Comparison of ENCODE assay signal across 10 cellular contexts in the genomic region with DNA sequence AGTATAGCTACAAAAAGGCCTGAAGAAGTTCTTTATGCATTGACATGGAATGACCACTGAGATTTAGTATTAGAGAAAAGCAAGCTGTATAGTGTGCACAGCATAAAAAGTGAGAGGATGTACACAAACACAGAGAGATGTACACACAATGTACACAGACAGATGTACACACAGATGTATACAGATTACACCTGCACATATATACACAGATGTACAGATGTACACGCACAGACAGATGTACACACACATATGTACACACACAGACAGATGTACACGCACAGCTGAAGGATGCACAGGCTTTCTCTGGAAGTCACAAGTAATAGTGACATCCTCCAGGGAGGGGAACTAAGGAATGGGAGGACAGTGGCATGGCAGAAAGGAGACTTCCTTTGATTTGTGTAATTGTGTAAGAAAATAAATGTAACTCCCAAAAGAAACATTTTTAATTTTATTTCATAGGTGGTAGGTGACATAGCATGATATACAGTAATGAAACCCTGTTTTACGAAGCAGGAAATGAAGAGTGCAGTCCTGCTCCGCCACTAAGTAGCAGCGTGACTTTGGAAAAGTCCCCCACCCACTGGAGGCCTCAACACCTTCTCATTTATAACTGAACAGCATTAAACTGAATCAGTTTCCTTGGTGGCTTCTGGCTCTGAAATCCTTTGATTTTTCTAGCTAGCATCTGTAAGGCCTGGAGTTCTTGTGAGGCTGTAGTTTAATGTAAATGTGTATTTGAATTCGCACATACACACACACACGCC. TPM values are rescaled to one million over a fixed set of nuclear protein-coding genes. Genes with fewer than 3 reads are reported as not detected.
A peak's percentile ranks its signal among the peaks of the same experiment; 100 is the strongest.
DNase-seq lines count a peak whose midpoint lies in the region; ATAC-seq and TF ChIP-seq lines count a peak whose summit lies in the region.
"Had no signal": no experiment of that assay in that cellular context is flagged by ENCODE, and none has a peak within 500 bp of the region (broad histone marks: within the 10 kb centered on the region; RNA-seq: fewer than 3 reads in every experiment).

No MANE protein-coding gene starts in this region.

- ATAC-seq in mucosa of descending colon (peak; percentile 22), thoracic aorta (ENCODE audit: insufficient number of reproducible peaks, low FRiP score, low read depth) (no peak), HG03159 (IDR thresholded peaks at IDR 0.05; ENCODE audit: unreplicated experiment) (no peak), right cardiac atrium (no peak)
- ATAC-seq: A549 had no signal

- peak overlapping the region in 1 of 2 donors; percentile 40 for H3K27ac ChIP-seq in thoracic aorta
- H3K27ac ChIP-seq in right cardiac atrium (ENCODE audit: low read length): no peak overlapping the region
- H3K27ac ChIP-seq: A549 had no signal

- intact Hi-C loops in mucosa of descending colon (cut with DNase I, micrococcal nuclease) (no loop called here), right cardiac atrium (cut with DNase I) (no loop called here)

- H3K9me3 ChIP-seq in mucosa of descending colon (no peaks in the 10 kb centered on the region), thoracic aorta (no peaks in the 10 kb centered on the region), right cardiac atrium (ENCODE audit: control insufficient read depth, low read length) (no peaks in the 10 kb centered on the region)
- H3K9me3 ChIP-seq: A549 had no signal

- peak; percentile 57 for DNase-seq in activated CD8-positive, alpha-beta memory T cell treated with anti-CD3 and anti-CD28 coated beads, Interleukin-2, amount 50 U/mL, for 24 hours (ENCODE audit: extremely low read depth)
- no peak for DNase-seq in activated CD8-positive, alpha-beta memory T cell treated with anti-CD3 and anti-CD28 coated beads, Interleukin-2, amount 50 U/mL, for 48 hours
- DNase-seq in activated T-cell treated with anti-CD3 and anti-CD28 coated beads for 4 hours (peak; percentile 39), mucosa of descending colon (no peak), thoracic aorta (ENCODE audit: low spot score) (no peak), Ammon's horn (ENCODE audit: low spot score) (no peak), right cardiac atrium (no peak)
- DNase-seq: NCI-H1694 had no signal

- H3K4me3 ChIP-seq in mucosa of descending colon (no peak overlapping the region), thoracic aorta (peak overlapping the region; percentile 58), right cardiac atrium (ENCODE audit: low read length) (no peak overlapping the region)
- H3K4me3 ChIP-seq: A549 had no signal

- peaks cover 6% of the 10 kb centered on the region for H3K4me1 ChIP-seq in mucosa of descending colon (ENCODE audit: low read depth)
- peaks cover 16 to 28% of the 10 kb centered on the region in 2 donors for H3K4me1 ChIP-seq in thoracic aorta (ENCODE audit: control insufficient read depth in 1 of 2, low read depth in 2 of 2)
- peaks cover 4% of the 10 kb centered on the region for H3K4me1 ChIP-seq in right cardiac atrium (ENCODE audit: control insufficient read depth, insufficient read depth, low read length)

- no peak for TF ChIP-seq CTCF in mucosa of descending colon (IDR thresholded peaks at IDR 0.05)
- no peak for TF ChIP-seq CTCF in thoracic aorta (IDR thresholded peaks at IDR 0.05)

- H3K27me3 ChIP-seq in thoracic aorta (replicated peaks; ENCODE audit: insufficient read depth) (no peaks in the 10 kb centered on the region), right cardiac atrium (ENCODE audit: control insufficient read depth, insufficient read depth) (no peaks in the 10 kb centered on the region)

- WGBS in right cardiac atrium: 52% methylated on average over 7 of the region's 7 CpGs

- H3K36me3 ChIP-seq in mucosa of descending colon (ENCODE audit: low read depth): no peaks in the 10 kb centered on the region
- H3K36me3 ChIP-seq in thoracic aorta: no peaks in the 10 kb centered on the region

RNA-seq across cellular contexts. Expression of gene NFATC2, which starts 14.1 kb away (rescaled TPM):
- 1 to 10 TPM; 6.2 to 7.3 (median 7.2) TPM for total RNA-seq in mucosa of descending colon
- total RNA-seq in thoracic aorta: 10 to 100 TPM; 11.9 to 24.5 TPM
- total RNA-seq in right cardiac atrium: 10 to 100 TPM in 1 of 4 donors, 1 to 10 TPM in 3; 6.8 to 13.3 (median 8.3) TPM
- polyA plus RNA-seq in right cardiac atrium: 2.8 TPM

Comparison
In these comparisons a context has a peak if more than half of its experiments do, and no peak if none do; other contexts are left out.
1. DNase-seq: peak in activated CD8-positive, alpha-beta memory T cell treated with anti-CD3 and anti-CD28 coated beads, Interleukin-2, amount 50 U/mL, for 24 hours (single experiment) and activated T-cell treated with anti-CD3 and anti-CD28 coated beads for 4 hours (single experiment); none in activated CD8-positive, alpha-beta memory T cell treated with anti-CD3 and anti-CD28 coated beads, Interleukin-2, amount 50 U/mL, for 48 hours (single experiment), mucosa of descending colon (0 of 3), thoracic aorta (single experiment), Ammon's horn (single experiment) and right cardiac atrium (0 of 3).